20 cellular contexts compared by ENCODE assay signal in genomic region chr16:54174750-54175149, GRCh38.
"Had no signal": no experiment of that assay in that cellular context is flagged by ENCODE, and none has a peak within 500 bp of the region (broad histone marks: within the 10 kb centered on the region; RNA-seq: fewer than 3 reads in every experiment).

No MANE protein-coding gene starts in this region.

- H3K9me3 ChIP-seq: heart right ventricle, thyroid gland had no signal

- H3K27me3 ChIP-seq: thyroid gland had no signal

- H3K4me3 ChIP-seq: thyroid gland had no signal

- H3K36me3 ChIP-seq: heart right ventricle, thyroid gland had no signal

- DNase-seq: activated CD4-positive, alpha-beta memory T cell treated with anti-CD3 and anti-CD28 coated beads for 36 hours; activated CD4-positive, alpha-beta T cell treated with anti-CD3 and anti-CD28 coated beads for 48 hours; activated effector memory CD4-positive, alpha-beta T cell treated with Interleukin-2 at 50 U/mL for 16 hours; activated naive CD4-positive, alpha-beta T cell treated with anti-CD3 and anti-CD28 coated beads for 36 hours; activated naive CD8-positive, alpha-beta T cell treated with anti-CD3 and anti-CD28 coated beads, Interleukin-2, amount 10 ng/mL, durations not matched to agents 7 days and 5 days; activated T-cell treated with anti-CD3 and anti-CD28 coated beads, Interleukin-2, amount 50 U/mL, for 72 hours; amniotic stem cell; caudate nucleus; dermis blood vessel endothelial cell; effector CD8-positive, alpha-beta T cell; erythroblast; heart right ventricle; left colon; natural killer cell; retina; stimulated activated CD4-positive, alpha-beta T cell treated with anti-CD3 and anti-CD28 coated beads, Interleukin-1b, Interleukin-23, amount 100 ng/mL, for 48 hours; substantia nigra; T-helper 17 cell; thyroid gland had no signal

- FAIRE-seq: keratinocyte had no signal

- ATAC-seq: activated T-cell treated with anti-CD3 and anti-CD28 coated beads, Interleukin-2, amount 50 U/mL, for 72 hours; heart right ventricle; left colon; natural killer cell; T-helper 17 cell had no signal

- H3K27ac ChIP-seq: heart right ventricle, thyroid gland had no signal

- H3K4me1 ChIP-seq: thyroid gland had no signal
